Comparison of ENCODE assay signal across 1 cellular context in the genomic region with DNA sequence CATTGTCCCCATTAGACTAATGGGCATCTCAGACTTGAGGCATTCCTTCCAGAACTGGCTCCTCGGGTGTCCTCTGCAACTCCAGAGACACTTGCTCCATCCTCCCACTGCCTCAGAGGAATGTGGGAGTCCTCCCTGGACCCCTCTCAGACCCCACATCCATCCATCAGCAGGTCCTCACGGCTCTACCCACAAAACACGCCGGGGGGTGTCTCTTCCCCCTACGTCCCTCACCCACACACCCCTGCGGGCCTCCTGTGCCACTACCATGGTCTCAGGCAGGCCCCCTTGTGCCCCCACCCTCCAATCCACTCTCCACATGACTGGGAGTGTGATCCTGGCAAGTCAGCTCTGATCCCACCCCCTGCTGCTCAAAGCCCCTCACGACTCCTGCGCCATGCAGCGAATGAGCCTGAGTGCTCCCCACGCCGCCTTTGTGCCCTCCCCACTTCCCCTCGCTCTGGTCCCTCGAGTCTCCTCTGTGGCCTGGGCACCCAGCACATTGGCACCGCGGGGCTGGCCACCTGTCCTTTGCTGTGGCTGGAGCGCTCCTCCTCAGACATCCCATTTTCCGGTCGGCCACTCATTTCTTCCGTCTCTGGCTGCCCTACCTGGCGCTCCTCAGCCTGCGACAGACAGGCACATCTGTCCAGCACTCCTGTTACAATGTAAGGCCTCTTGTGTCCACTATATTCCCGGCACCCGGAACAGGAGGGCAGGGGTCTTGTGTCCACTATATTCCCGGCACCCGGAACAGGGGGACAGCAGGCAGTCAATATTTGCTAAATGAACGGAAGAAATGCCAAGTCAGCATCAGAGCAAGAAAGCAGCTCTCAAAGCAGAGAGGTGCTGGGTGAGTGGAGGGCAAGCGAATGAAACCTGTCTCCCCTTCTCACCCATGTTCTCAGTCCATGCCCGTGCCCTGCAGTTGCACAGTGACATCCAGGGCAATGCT.
TF ChIP-seq lines count a peak whose summit lies in the region.

No MANE protein-coding gene starts in this region.

TF ChIP-seq in H1, 55 proteins besides CTCF, POLR2A, EP300 and RAD21:
- TF ChIP-seq MAFK (IDR thresholded peaks at IDR 0.05; ENCODE audit: low read depth, low read length) (no peak), SRF (IDR thresholded peaks at IDR 0.05; ENCODE audit: low read depth, low read length) (no peak), CHD1 (IDR thresholded peaks at IDR 0.05; ENCODE audit: low read depth, low read length) (no peak), CBX8 (IDR thresholded peaks at IDR 0.05; ENCODE audit: borderline replicate concordance, low read depth, low read length) (no peak), SP1 (IDR thresholded peaks at IDR 0.05; ENCODE audit: low read depth, low read length) (no peak), GABPA (IDR thresholded peaks at IDR 0.05; ENCODE audit: borderline replicate concordance, insufficient read depth, low read length) (no peak), CREB1 (IDR thresholded peaks at IDR 0.05) (no peak), BCL11A (IDR thresholded peaks at IDR 0.05; ENCODE audit: low read depth in 2 of 2, low read length in 2 of 2) (no peak), TAF1 (IDR thresholded peaks at IDR 0.05; ENCODE audit: low read depth, low read length) (no peak), KDM4A (IDR thresholded peaks at IDR 0.05; ENCODE audit: low read depth, low read length, severe bottlenecking) (no peak), HDAC2 (IDR thresholded peaks at IDR 0.05; ENCODE audit: borderline replicate concordance in 1 of 2, low read depth in 2 of 2, low read length in 2 of 2) (no peak), BRCA1 (IDR thresholded peaks at IDR 0.05; ENCODE audit: low read depth, low read length) (no peak), CTBP2 (IDR thresholded peaks at IDR 0.05; ENCODE audit: borderline replicate concordance, insufficient read depth, insufficient read length, low read length) (no peak), RNF2 (IDR thresholded peaks at IDR 0.05; ENCODE audit: borderline replicate concordance, low read depth, low read length, missing control alignments, poor library complexity, severe bottlenecking) (no peak)
- TF ChIP-seq, protein P1, sequence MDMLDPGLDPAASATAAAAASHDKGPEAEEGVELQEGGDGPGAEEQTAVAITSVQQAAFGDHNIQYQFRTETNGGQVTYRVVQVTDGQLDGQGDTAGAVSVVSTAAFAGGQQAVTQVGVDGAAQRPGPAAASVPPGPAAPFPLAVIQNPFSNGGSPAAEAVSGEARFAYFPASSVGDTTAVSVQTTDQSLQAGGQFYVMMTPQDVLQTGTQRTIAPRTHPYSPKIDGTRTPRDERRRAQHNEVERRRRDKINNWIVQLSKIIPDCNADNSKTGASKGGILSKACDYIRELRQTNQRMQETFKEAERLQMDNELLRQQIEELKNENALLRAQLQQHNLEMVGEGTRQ (IDR thresholded peaks at IDR 0.05; ENCODE audit: low read length): no peak
- TF ChIP-seq, protein P2, sequence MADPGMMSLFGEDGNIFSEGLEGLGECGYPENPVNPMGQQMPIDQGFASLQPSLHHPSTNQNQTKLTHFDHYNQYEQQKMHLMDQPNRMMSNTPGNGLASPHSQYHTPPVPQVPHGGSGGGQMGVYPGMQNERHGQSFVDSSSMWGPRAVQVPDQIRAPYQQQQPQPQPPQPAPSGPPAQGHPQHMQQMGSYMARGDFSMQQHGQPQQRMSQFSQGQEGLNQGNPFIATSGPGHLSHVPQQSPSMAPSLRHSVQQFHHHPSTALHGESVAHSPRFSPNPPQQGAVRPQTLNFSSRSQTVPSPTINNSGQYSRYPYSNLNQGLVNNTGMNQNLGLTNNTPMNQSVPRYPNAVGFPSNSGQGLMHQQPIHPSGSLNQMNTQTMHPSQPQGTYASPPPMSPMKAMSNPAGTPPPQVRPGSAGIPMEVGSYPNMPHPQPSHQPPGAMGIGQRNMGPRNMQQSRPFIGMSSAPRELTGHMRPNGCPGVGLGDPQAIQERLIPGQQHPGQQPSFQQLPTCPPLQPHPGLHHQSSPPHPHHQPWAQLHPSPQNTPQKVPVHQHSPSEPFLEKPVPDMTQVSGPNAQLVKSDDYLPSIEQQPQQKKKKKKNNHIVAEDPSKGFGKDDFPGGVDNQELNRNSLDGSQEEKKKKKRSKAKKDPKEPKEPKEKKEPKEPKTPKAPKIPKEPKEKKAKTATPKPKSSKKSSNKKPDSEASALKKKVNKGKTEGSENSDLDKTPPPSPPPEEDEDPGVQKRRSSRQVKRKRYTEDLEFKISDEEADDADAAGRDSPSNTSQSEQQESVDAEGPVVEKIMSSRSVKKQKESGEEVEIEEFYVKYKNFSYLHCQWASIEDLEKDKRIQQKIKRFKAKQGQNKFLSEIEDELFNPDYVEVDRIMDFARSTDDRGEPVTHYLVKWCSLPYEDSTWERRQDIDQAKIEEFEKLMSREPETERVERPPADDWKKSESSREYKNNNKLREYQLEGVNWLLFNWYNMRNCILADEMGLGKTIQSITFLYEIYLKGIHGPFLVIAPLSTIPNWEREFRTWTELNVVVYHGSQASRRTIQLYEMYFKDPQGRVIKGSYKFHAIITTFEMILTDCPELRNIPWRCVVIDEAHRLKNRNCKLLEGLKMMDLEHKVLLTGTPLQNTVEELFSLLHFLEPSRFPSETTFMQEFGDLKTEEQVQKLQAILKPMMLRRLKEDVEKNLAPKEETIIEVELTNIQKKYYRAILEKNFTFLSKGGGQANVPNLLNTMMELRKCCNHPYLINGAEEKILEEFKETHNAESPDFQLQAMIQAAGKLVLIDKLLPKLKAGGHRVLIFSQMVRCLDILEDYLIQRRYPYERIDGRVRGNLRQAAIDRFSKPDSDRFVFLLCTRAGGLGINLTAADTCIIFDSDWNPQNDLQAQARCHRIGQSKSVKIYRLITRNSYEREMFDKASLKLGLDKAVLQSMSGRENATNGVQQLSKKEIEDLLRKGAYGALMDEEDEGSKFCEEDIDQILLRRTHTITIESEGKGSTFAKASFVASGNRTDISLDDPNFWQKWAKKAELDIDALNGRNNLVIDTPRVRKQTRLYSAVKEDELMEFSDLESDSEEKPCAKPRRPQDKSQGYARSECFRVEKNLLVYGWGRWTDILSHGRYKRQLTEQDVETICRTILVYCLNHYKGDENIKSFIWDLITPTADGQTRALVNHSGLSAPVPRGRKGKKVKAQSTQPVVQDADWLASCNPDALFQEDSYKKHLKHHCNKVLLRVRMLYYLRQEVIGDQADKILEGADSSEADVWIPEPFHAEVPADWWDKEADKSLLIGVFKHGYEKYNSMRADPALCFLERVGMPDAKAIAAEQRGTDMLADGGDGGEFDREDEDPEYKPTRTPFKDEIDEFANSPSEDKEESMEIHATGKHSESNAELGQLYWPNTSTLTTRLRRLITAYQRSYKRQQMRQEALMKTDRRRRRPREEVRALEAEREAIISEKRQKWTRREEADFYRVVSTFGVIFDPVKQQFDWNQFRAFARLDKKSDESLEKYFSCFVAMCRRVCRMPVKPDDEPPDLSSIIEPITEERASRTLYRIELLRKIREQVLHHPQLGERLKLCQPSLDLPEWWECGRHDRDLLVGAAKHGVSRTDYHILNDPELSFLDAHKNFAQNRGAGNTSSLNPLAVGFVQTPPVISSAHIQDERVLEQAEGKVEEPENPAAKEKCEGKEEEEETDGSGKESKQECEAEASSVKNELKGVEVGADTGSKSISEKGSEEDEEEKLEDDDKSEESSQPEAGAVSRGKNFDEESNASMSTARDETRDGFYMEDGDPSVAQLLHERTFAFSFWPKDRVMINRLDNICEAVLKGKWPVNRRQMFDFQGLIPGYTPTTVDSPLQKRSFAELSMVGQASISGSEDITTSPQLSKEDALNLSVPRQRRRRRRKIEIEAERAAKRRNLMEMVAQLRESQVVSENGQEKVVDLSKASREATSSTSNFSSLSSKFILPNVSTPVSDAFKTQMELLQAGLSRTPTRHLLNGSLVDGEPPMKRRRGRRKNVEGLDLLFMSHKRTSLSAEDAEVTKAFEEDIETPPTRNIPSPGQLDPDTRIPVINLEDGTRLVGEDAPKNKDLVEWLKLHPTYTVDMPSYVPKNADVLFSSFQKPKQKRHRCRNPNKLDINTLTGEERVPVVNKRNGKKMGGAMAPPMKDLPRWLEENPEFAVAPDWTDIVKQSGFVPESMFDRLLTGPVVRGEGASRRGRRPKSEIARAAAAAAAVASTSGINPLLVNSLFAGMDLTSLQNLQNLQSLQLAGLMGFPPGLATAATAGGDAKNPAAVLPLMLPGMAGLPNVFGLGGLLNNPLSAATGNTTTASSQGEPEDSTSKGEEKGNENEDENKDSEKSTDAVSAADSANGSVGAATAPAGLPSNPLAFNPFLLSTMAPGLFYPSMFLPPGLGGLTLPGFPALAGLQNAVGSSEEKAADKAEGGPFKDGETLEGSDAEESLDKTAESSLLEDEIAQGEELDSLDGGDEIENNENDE (IDR thresholded peaks at IDR 0.05; ENCODE audit: insufficient replicate concordance, low read length): no peak
- TF ChIP-seq, protein P3, sequence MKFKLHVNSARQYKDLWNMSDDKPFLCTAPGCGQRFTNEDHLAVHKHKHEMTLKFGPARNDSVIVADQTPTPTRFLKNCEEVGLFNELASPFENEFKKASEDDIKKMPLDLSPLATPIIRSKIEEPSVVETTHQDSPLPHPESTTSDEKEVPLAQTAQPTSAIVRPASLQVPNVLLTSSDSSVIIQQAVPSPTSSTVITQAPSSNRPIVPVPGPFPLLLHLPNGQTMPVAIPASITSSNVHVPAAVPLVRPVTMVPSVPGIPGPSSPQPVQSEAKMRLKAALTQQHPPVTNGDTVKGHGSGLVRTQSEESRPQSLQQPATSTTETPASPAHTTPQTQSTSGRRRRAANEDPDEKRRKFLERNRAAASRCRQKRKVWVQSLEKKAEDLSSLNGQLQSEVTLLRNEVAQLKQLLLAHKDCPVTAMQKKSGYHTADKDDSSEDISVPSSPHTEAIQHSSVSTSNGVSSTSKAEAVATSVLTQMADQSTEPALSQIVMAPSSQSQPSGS (IDR thresholded peaks at IDR 0.05; ENCODE audit: low read length): no peak
